In the genomic region with DNA sequence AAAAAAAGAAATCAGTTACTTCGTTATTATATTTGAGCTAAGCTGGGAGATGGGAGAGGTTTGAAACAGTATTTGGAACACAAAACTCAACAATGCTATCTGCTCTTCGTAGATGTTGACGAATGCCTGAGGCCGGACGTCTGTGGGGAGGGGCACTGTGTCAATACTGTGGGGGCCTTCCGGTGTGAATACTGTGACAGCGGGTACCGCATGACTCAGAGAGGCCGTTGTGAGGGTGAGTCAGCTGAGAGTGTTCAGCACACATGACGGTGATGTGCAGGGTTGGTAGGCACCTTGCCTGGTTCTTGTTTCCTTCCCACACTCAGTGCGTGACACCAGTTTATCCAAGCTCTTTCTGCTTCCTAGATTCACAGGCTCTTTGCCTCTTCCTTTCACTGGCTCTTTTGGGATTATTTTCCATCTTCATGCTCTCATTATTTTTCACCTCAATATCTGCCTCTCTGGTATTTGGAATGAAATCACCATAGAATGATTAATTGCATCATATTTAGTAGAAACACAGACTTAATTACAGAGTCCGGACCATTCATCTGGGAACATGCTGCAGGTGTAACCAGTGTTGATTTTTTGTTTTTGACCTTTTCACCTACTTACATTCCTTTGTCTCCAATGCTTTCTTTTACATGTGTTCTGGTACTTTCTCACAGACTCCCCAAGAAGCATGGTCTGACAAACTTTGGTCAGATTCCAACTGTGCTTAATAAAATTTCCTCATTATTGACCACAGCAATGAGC, we compare ENCODE assay signal across 8 cellular contexts.
DNase-seq lines count a peak whose midpoint lies in the region; ATAC-seq and TF ChIP-seq lines count a peak whose summit lies in the region.

No MANE protein-coding gene starts in this region.

- H3K27ac Mint-ChIP-seq in type B pancreatic cell, result no peak overlapping the region

- TF ChIP-seq CTCF in fibroblast of mammary gland (conservative IDR thresholded peaks at IDR 0.05; ENCODE audit: control insufficient read depth, insufficient read depth, low read depth, low read length) (no peak), type B pancreatic cell (conservative IDR thresholded peaks at IDR 0.05) (no peak)

- ATAC-seq in GM18858 (IDR thresholded peaks at IDR 0.05; ENCODE audit: unreplicated experiment) (no peak), GM18909 (IDR thresholded peaks at IDR 0.05; ENCODE audit: poor library complexity, unreplicated experiment) (no peak)

- no peaks in the 10 kb centered on the region for H3K9me3 Mint-ChIP-seq in type B pancreatic cell

- no peak overlapping the region for H3K4me3 ChIP-seq in fibroblast of mammary gland (ENCODE audit: control insufficient read depth, low read depth, low read length)

- DNase-seq in HCEC 1CT (peak; percentile 84), T-helper 9 cell (peak; percentile 19), fibroblast of mammary gland (ENCODE audit: low read depth) (peak; percentile 97), type B pancreatic cell (ENCODE audit: extremely low spot score, unreplicated experiment) (no peak), NCI-H1694 treated with DMSO at 0.1 percent for 48 hours (lab: John Stamatoyannopoulos, UW) (no peak)
- peak; percentile 1 to 2 for DNase-seq in stimulated activated CD4-positive, alpha-beta T cell treated with anti-CD3 and anti-CD28 coated beads, Interleukin-1b, Interleukin-23, amount 100 ng/mL, for 4 hours (ENCODE audit: low read depth in 2 of 2)

- H3K4me1 Mint-ChIP-seq in type B pancreatic cell (ENCODE audit: unreplicated experiment), result peaks cover 13% of the 10 kb centered on the region

- H3K4me3 Mint-ChIP-seq in type B pancreatic cell, result no peak overlapping the region

- no peaks in the 10 kb centered on the region for H3K27me3 Mint-ChIP-seq in type B pancreatic cell

- H3K36me3 Mint-ChIP-seq in type B pancreatic cell, result peaks cover 32% of the 10 kb centered on the region

Comparison
In these comparisons a context has a peak if more than half of its experiments do, and no peak if none do; other contexts are left out.
1. DNase-seq: peak in HCEC 1CT (single experiment), T-helper 9 cell (single experiment), fibroblast of mammary gland (single experiment) and stimulated activated CD4-positive, alpha-beta T cell treated with anti-CD3 and anti-CD28 coated beads, Interleukin-1b, Interleukin-23, amount 100 ng/mL, for 4 hours (2 of 2); none in type B pancreatic cell (single experiment) and NCI-H1694 treated with DMSO at 0.1 percent for 48 hours (single experiment).